ENCODE assay signal across 30 cellular contexts in genomic region chr1:203208181-203208580, GRCh38. TPM values are rescaled to one million over a fixed set of nuclear protein-coding genes. Genes with fewer than 3 reads are reported as not detected.
"Had no signal": no experiment of that assay in that cellular context is flagged by ENCODE, and none has a peak within 500 bp of the region (broad histone marks: within the 10 kb centered on the region; RNA-seq: fewer than 3 reads in every experiment).

No MANE protein-coding gene starts in this region.

- ATAC-seq: left colon; left lung; lower lobe of right lung; naive thymus-derived CD4-positive, alpha-beta T cell; natural killer cell treated with Interleukin-12 subunit alpha and Interleukin-12 subunit beta and Interleukin-15 and Interleukin-18, amount 100 ng/mL, for 72 hours; right lobe of liver; stimulated activated effector memory CD8-positive, alpha-beta T cell treated with anti-CD3 and anti-CD28 coated beads, Interleukin-12 subunit alpha, Interleukin-12 subunit beta, amount 100 ng/mL, for 72 hours; stimulated activated naive CD8-positive, alpha-beta T cell treated with anti-CD3 and anti-CD28 coated beads, Interleukin-15, amount 100 ng/mL, for 72 hours had no signal

- H3K27ac ChIP-seq: left lung, lower lobe of right lung, ovary, right atrium auricular region, right lobe of liver, skin epidermis, spleen, tibial nerve, uterus had no signal

- H3K27me3 ChIP-seq: left lung, ovary, right atrium auricular region, right lobe of liver, spleen, tibial nerve, uterus had no signal

- H3K4me3 ChIP-seq: left lung, lower lobe of right lung, ovary, right atrium auricular region, right lobe of liver, skin epidermis, spleen, tibial nerve, uterus had no signal

- H3K4me1 ChIP-seq: uterus had no signal

- H3K9me3 ChIP-seq: left lung, lower lobe of right lung, ovary, right atrium auricular region, right lobe of liver, spleen, tibial nerve, uterus had no signal

- DNase-seq: hippocampal formation; kidney glomerular epithelial cell; left colon; left lung; lower lobe of right lung; mammary epithelial cell; mesenchymal stem cell; naive thymus-derived CD4-positive, alpha-beta T cell; ovary; spleen; stimulated activated CD4-positive, alpha-beta T cell treated with anti-CD3 and anti-CD28 coated beads, Interleukin-4, amount 100 ng/mL, for 24 hours; stimulated activated naive CD4-positive, alpha-beta T cell; stimulated activated naive CD8-positive, alpha-beta T cell treated with anti-CD3 and anti-CD28 coated beads, Interleukin-15, amount 100 ng/mL, for 72 hours; substantia nigra; uterus had no signal

- H3K36me3 ChIP-seq: left lung, lower lobe of right lung, ovary, right atrium auricular region, right lobe of liver, spleen, tibial nerve, uterus had no signal

RNA-seq across cellular contexts. Expression of gene CHIT1, which starts 21.3 kb away (rescaled TPM):
- total RNA-seq: pulmonary artery endothelial cell, right atrium auricular region had no signal
- polyA plus RNA-seq: keratinocyte; mammary epithelial cell; naive thymus-derived CD4-positive, alpha-beta T cell; neural cell had no signal

RNA-seq across cellular contexts. Expression of gene CHI3L1, which starts 21.7 kb away (rescaled TPM):
- total RNA-seq: progenitor cell of endocrine pancreas, pulmonary artery endothelial cell had no signal
- polyA plus RNA-seq: naive thymus-derived CD4-positive, alpha-beta T cell; neural cell had no signal

RNA-seq across cellular contexts. Expression of gene MYBPH, which starts 32.6 kb away (rescaled TPM):
- total RNA-seq: left colon; lower lobe of right lung; mammary epithelial cell; mucosa of gallbladder; naive thymus-derived CD4-positive, alpha-beta T cell; natural killer cell treated with Interleukin-12 subunit alpha and Interleukin-12 subunit beta and Interleukin-15 and Interleukin-18, amount 100 ng/mL, for 72 hours; progenitor cell of endocrine pancreas; pulmonary artery endothelial cell; renal cortical epithelial cell; right atrium auricular region; temporal lobe; tibial nerve; ureter had no signal
- polyA plus RNA-seq: keratinocyte; liver; mammary epithelial cell; naive thymus-derived CD4-positive, alpha-beta T cell; neural cell had no signal
